33 cellular contexts compared by ENCODE assay signal in genomic region chr1:81330111-81330510, GRCh38.
"Had no signal": no experiment of that assay in that cellular context is flagged by ENCODE, and none has a peak within 500 bp of the region (broad histone marks: within the 10 kb centered on the region; RNA-seq: fewer than 3 reads in every experiment).

No MANE protein-coding gene starts in this region.

- H3K36me3 ChIP-seq: adrenal gland, ascending aorta, brain microvascular endothelial cell, breast epithelium, cardiac muscle cell had no signal

- H3K9me3 ChIP-seq: ascending aorta, body of pancreas, breast epithelium had no signal

- H3K27ac ChIP-seq: adrenal gland, ascending aorta, body of pancreas, brain microvascular endothelial cell, breast epithelium, cardiac muscle cell had no signal

- ATAC-seq: activated naive CD4-positive, alpha-beta T cell treated with anti-CD3 and anti-CD28 coated beads, Interleukin-2, amount 50 U/mL, for 72 hours; activated naive CD8-positive, alpha-beta T cell treated with anti-CD3 and anti-CD28 coated beads, Interleukin-2, amount 50 U/mL, for 24 hours; activated T-cell treated with anti-CD3 and anti-CD28 coated beads, Interleukin-2, amount 50 U/mL, for 4 hours; activated T-cell treated with anti-CD3 and anti-CD28 coated beads, Interleukin-2, amount 50 U/mL, for 72 hours; activated T-helper 17 cell treated with anti-CD3 and anti-CD28 coated beads, Interleukin-2, amount 50 U/mL, for 72 hours; body of pancreas had no signal

- H3K27me3 ChIP-seq: adrenal gland, ascending aorta, body of pancreas, brain microvascular endothelial cell, breast epithelium, cardiac muscle cell had no signal

- H3K4me1 ChIP-seq: adrenal gland, ascending aorta, body of pancreas, breast epithelium had no signal

- DNase-seq: activated effector memory CD4-positive, alpha-beta T cell treated with anti-CD3 and anti-CD28 coated beads, Interleukin-2, amount 50 U/mL, for 16 hours; activated effector memory CD4-positive, alpha-beta T cell treated with Interleukin-2 at 50 U/mL for 16 hours; activated gamma-delta T cell; activated gamma-delta T cell treated with Interleukin-2 at 50 U/mL for 16 hours; activated naive CD4-positive, alpha-beta T cell; activated naive CD4-positive, alpha-beta T cell treated with anti-CD3 and anti-CD28 coated beads for 36 hours; activated naive CD4-positive, alpha-beta T cell treated with anti-CD3 and anti-CD28 coated beads, Interleukin-2, amount 10 ng/mL, durations not matched to agents 7 days and 5 days; activated naive CD4-positive, alpha-beta T cell treated with anti-CD3 and anti-CD28 coated beads, Interleukin-2, amount 50 U/mL, for 16 hours; activated naive CD4-positive, alpha-beta T cell treated with Interleukin-2 at 50 U/mL for 16 hours; activated naive CD8-positive, alpha-beta T cell treated with anti-CD3 and anti-CD28 coated beads for 36 hours; activated naive CD8-positive, alpha-beta T cell treated with anti-CD3 and anti-CD28 coated beads, Interleukin-2, amount 10 ng/mL, durations not matched to agents 7 days and 5 days; activated naive CD8-positive, alpha-beta T cell treated with anti-CD3 and anti-CD28 coated beads, Interleukin-2, amount 50 U/mL, for 24 hours; activated T-cell treated with anti-CD3 and anti-CD28 coated beads, Interleukin-2, amount 50 U/mL, for 1 hour; activated T-cell treated with anti-CD3 and anti-CD28 coated beads, Interleukin-2, amount 50 U/mL, for 24 hours; activated T-cell treated with anti-CD3 and anti-CD28 coated beads, Interleukin-2, amount 50 U/mL, for 4 hours; activated T-cell treated with anti-CD3 and anti-CD28 coated beads, Interleukin-2, amount 50 U/mL, for 48 hours; activated T-cell treated with anti-CD3 and anti-CD28 coated beads, Interleukin-2, amount 50 U/mL, for 72 hours; adrenal gland; amniotic stem cell; amygdala; anterior cingulate cortex; aorta; body of pancreas; brain microvascular endothelial cell; central memory CD4-positive, alpha-beta T cell; cerebellar nuclear complex had no signal

- FAIRE-seq: astrocyte, bronchial epithelial cell had no signal

- H3K4me3 ChIP-seq: adrenal gland, ascending aorta, body of pancreas, breast epithelium, cardiac muscle cell had no signal
